Comparison of ENCODE assay signal across 14 cellular contexts in genomic region chr20:22379472-22379871, GRCh38.
DNase-seq lines count a peak whose midpoint lies in the region; ATAC-seq and TF ChIP-seq lines count a peak whose summit lies in the region.
"Had no signal": no experiment of that assay in that cellular context is flagged by ENCODE, and none has a peak within 500 bp of the region (broad histone marks: within the 10 kb centered on the region; RNA-seq: fewer than 3 reads in every experiment).

No MANE protein-coding gene starts in this region.

- peak; percentile 90 for ATAC-seq in foreskin keratinocyte
- ATAC-seq: CD8-positive, alpha-beta T cell; T-cell had no signal

- CTCF ChIA-PET in Caco-2 (lab: Charles Lee), result no interaction called here

- H3K4me3 ChIP-seq in Caco-2 (ENCODE audit: low read depth, low read length), result no peak overlapping the region
- H3K4me3 ChIP-seq: spleen had no signal

- no peaks in the 10 kb centered on the region for H3K4me1 Mint-ChIP-seq in Caco-2 (ENCODE audit: low read depth, unreplicated experiment)

- no peaks in the 10 kb centered on the region for H3K36me3 ChIP-seq in Caco-2 (ENCODE audit: control insufficient read depth, insufficient read depth, low read length)
- H3K36me3 ChIP-seq: spleen had no signal

- H3K9me3 Mint-ChIP-seq in Caco-2 (ENCODE audit: unreplicated experiment), result no peaks in the 10 kb centered on the region
- H3K9me3 Mint-ChIP-seq: CD8-positive, alpha-beta T cell had no signal

- DNase-seq in DMS53 treated with DMSO at 0.1 percent for 48 hours (lab: John Stamatoyannopoulos, UW; ENCODE audit: unreplicated experiment) (peak; percentile 7), LoVo (ENCODE audit: low spot score) (peak; percentile 84), SHP77 treated with DMSO at 0.1 percent for 48 hours (lab: John Stamatoyannopoulos, UW) (peak; percentile 29), foreskin keratinocyte (peak; percentile 98 to 99), Caco-2 (no peak), GM19238 (ENCODE audit: insufficient read length, low spot score) (no peak), Ammon's horn (ENCODE audit: low spot score) (no peak), AG20443 (ENCODE audit: low spot score) (no peak)
- DNase-seq: CD8-positive, alpha-beta T cell; effector CD4-positive, alpha-beta T cell; MM.1S; NCI-H82; spleen; T-cell had no signal

- peaks cover 58% of the 10 kb centered on the region for H3K4me1 ChIP-seq in foreskin keratinocyte
- no peaks in the 10 kb centered on the region for H3K4me1 ChIP-seq in Caco-2
- H3K4me1 ChIP-seq: spleen had no signal

- H3K4me3 Mint-ChIP-seq in Caco-2 (ENCODE audit: unreplicated experiment), result no peak overlapping the region
- H3K4me3 Mint-ChIP-seq: CD8-positive, alpha-beta T cell; T-cell had no signal

- no peak for TF ChIP-seq CTCF in foreskin keratinocyte (conservative IDR thresholded peaks at IDR 0.05)
- no peak for TF ChIP-seq CTCF in Caco-2 (IDR thresholded peaks at IDR 0.05; ENCODE audit: insufficient read depth in 1 of 2, low read depth in 1 of 2, low read length in 1 of 2, severe bottlenecking in 1 of 2, unreplicated experiment in 1 of 2)

- H3K27ac ChIP-seq in foreskin keratinocyte, result no peak overlapping the region
- H3K27ac ChIP-seq: spleen had no signal

- no TSS peak for BruUV-seq in Caco-2 (replicated peaks; lab: Mats Ljungman, UMichigan)

- no peaks in the 10 kb centered on the region for H3K27me3 Mint-ChIP-seq in Caco-2 (ENCODE audit: insufficient read depth, unreplicated experiment)
- H3K27me3 Mint-ChIP-seq: T-cell had no signal

- no peaks in the 10 kb centered on the region for H3K9me3 ChIP-seq in Caco-2
- H3K9me3 ChIP-seq: spleen had no signal

- H3K27ac Mint-ChIP-seq in Caco-2 (ENCODE audit: unreplicated experiment), result no peak overlapping the region
- H3K27ac Mint-ChIP-seq: CD8-positive, alpha-beta T cell; T-cell had no signal

- H3K27me3 ChIP-seq in foreskin keratinocyte (no peaks in the 10 kb centered on the region), Caco-2 (replicated peaks; ENCODE audit: control insufficient read depth, insufficient read depth, low read length) (no peaks in the 10 kb centered on the region)
- H3K27me3 ChIP-seq: spleen had no signal

- intact Hi-C loops in Caco-2 (cut with micrococcal nuclease; ENCODE audit: unreplicated experiment), result no loop called here

- H3K36me3 Mint-ChIP-seq in Caco-2 (ENCODE audit: insufficient read depth, unreplicated experiment), result no peaks in the 10 kb centered on the region
- H3K36me3 Mint-ChIP-seq: CD8-positive, alpha-beta T cell; T-cell had no signal

- POLR2A ChIA-PET in Caco-2 (lab: Charles Lee), result no interaction called here

Comparison
In these comparisons a context has a peak if more than half of its experiments do, and no peak if none do; other contexts are left out.
1. DNase-seq: peak in DMS53 treated with DMSO at 0.1 percent for 48 hours (single experiment), LoVo (single experiment), SHP77 treated with DMSO at 0.1 percent for 48 hours (single experiment) and foreskin keratinocyte (2 of 2); none in Caco-2 (0 of 2), GM19238 (single experiment), Ammon's horn (single experiment) and AG20443 (single experiment).